1 cellular context compared by ENCODE assay signal in genomic region chr16:89923640-89924297, GRCh38.
TF ChIP-seq lines count a peak whose summit lies in the region.

No MANE protein-coding gene starts in this region.

TF ChIP-seq in K562, 482 proteins besides CTCF, POLR2A, EP300 and RAD21:
- no peak for TF ChIP-seq CREB1 (IDR thresholded peaks at IDR 0.05)
- TF ChIP-seq CREB1 (CRISPR knock-in tag; IDR thresholded peaks at IDR 0.05) = 0 out of 2 replicates have a peak, but pooled peaks have one; percentile 19
- no peak for TF ChIP-seq THRB (CRISPR knock-in tag; conservative IDR thresholded peaks at IDR 0.05)
- peak; percentile 48; the same call in 1 of the 2 replicates for TF ChIP-seq ZBTB7A (IDR thresholded peaks at IDR 0.05; ENCODE audit: borderline replicate concordance, control insufficient read depth, low read depth, low read length)
- no peak for TF ChIP-seq PTRF (tag; IDR thresholded peaks at IDR 0.05)
- TF ChIP-seq ZBTB26 (CRISPR knock-in tag; IDR thresholded peaks at IDR 0.05) = no peak
- 0 out of 2 replicates have a peak, but pooled peaks have one; percentile 33 for TF ChIP-seq TFAP4 (CRISPR knock-in tag; IDR thresholded peaks at IDR 0.05; ENCODE audit: borderline replicate concordance)
- TF ChIP-seq SNIP1 (IDR thresholded peaks at IDR 0.05; ENCODE audit: low read depth) = no peak
- no peak for TF ChIP-seq ZFP91 (CRISPR knock-in tag; IDR thresholded peaks at IDR 0.05)
TF ChIP-seq in K562: peak in this region for 3.
